28 cellular contexts compared by ENCODE assay signal in genomic region chr10:72058347-72058898, GRCh38. TPM values are rescaled to one million over a fixed set of nuclear protein-coding genes. Genes with fewer than 3 reads are reported as not detected.
DNase-seq lines count a peak whose midpoint lies in the region; ATAC-seq and TF ChIP-seq lines count a peak whose summit lies in the region.
"Had no signal": no experiment of that assay in that cellular context is flagged by ENCODE, and none has a peak within 500 bp of the region (broad histone marks: within the 10 kb centered on the region; RNA-seq: fewer than 3 reads in every experiment).

No MANE protein-coding gene starts in this region.

- POLR2A ChIA-PET in activated CD4-positive, alpha-beta memory T cell treated with anti-CD3 and anti-CD28 coated beads for 36 hours (lab: Charles Lee): no interaction called here
- POLR2A ChIA-PET in activated CD4-positive, alpha-beta memory T cell treated with anti-CD3 and anti-CD28 coated beads, Interleukin-2, amount 10 ng/mL, durations not matched to agents 7 days and 5 days (lab: Charles Lee): interaction anchor here (0.6 to 1.8 kb wide), 5 partner anchors 9 to 30 kb away, joined by 3 to 8 read pairs (median 5); partner anchors contain the start of gene SPOCK2
- POLR2A ChIA-PET in CD4-positive, alpha-beta T cell (lab: Charles Lee): interaction anchor here (1.0 to 7.3 kb wide), 5 partner anchors 10 to 31 kb away, joined by 3 to 43 read pairs (median 8); partner anchors contain the start of gene SPOCK2
- POLR2A ChIA-PET in activated naive CD8-positive, alpha-beta T cell treated with anti-CD3 and anti-CD28 coated beads, Interleukin-2, amount 10 ng/mL, durations not matched to agents 7 days and 5 days (lab: Charles Lee): no interaction called here

- no peaks in the 10 kb centered on the region for H3K36me3 ChIP-seq in hepatocyte (replicated peaks; ENCODE audit: insufficient read depth, low read depth)
- H3K36me3 ChIP-seq: brain microvascular endothelial cell, gastroesophageal sphincter, pancreas, tibial artery had no signal

- no peaks in the 10 kb centered on the region for H3K4me1 ChIP-seq in hepatocyte (ENCODE audit: insufficient read depth)
- H3K4me1 ChIP-seq: gastroesophageal sphincter, tibial artery had no signal

- WGBS in hepatocyte (ENCODE audit: low lambda C conversion rate, missing lambda C conversion rate): 91% methylated on average over 12 of the region's 12 CpGs

- no peaks in the 10 kb centered on the region for H4K20me1 ChIP-seq in hepatocyte (ENCODE audit: insufficient read depth, poor library complexity, severe bottlenecking)

- TF ChIP-seq CTCF in CD4-positive, alpha-beta T cell (IDR thresholded peaks at IDR 0.05): no peak
- no peak for TF ChIP-seq CTCF in hepatocyte (IDR thresholded peaks at IDR 0.05; ENCODE audit: poor library complexity)

- H3K9me3 Mint-ChIP-seq in activated CD4-positive, alpha-beta memory T cell treated with anti-CD3 and anti-CD28 coated beads for 36 hours: no peaks in the 10 kb centered on the region
- no peaks in the 10 kb centered on the region for H3K9me3 Mint-ChIP-seq in activated CD4-positive, alpha-beta memory T cell treated with anti-CD3 and anti-CD28 coated beads, Interleukin-2, amount 10 ng/mL, durations not matched to agents 7 days and 5 days
- H3K9me3 Mint-ChIP-seq in CD4-positive, alpha-beta T cell: no peaks in the 10 kb centered on the region
- no peaks in the 10 kb centered on the region for H3K9me3 Mint-ChIP-seq in activated naive CD8-positive, alpha-beta T cell treated with anti-CD3 and anti-CD28 coated beads, Interleukin-2, amount 10 ng/mL, durations not matched to agents 7 days and 5 days
- H3K9me3 Mint-ChIP-seq: activated T-cell treated with anti-CD3 and anti-CD28 coated beads, Interleukin-2, amount 50 U/mL, for 4 hours; neural crest cell had no signal

- no peak overlapping the region for H3K4me2 ChIP-seq in hepatocyte
- H3K4me2 ChIP-seq: SK-N-SH, smooth muscle cell had no signal

- peak overlapping the region; percentile 56 for H3K27ac Mint-ChIP-seq in activated CD4-positive, alpha-beta memory T cell treated with anti-CD3 and anti-CD28 coated beads for 36 hours
- no peak overlapping the region for H3K27ac Mint-ChIP-seq in activated CD4-positive, alpha-beta memory T cell treated with anti-CD3 and anti-CD28 coated beads, Interleukin-2, amount 10 ng/mL, durations not matched to agents 7 days and 5 days
- H3K27ac Mint-ChIP-seq in CD4-positive, alpha-beta T cell: peak overlapping the region; percentile 95
- peak overlapping the region; percentile 47 for H3K27ac Mint-ChIP-seq in activated naive CD8-positive, alpha-beta T cell treated with anti-CD3 and anti-CD28 coated beads, Interleukin-2, amount 10 ng/mL, durations not matched to agents 7 days and 5 days

- peak; percentile 1 for ATAC-seq in CD4-positive, alpha-beta T cell (ENCODE audit: poor library complexity)
- ATAC-seq in activated naive CD8-positive, alpha-beta T cell treated with anti-CD3 and anti-CD28 coated beads, Interleukin-2, amount 10 ng/mL, durations not matched to agents 7 days and 5 days (ENCODE audit: low read depth): no peak
- ATAC-seq in GM21576 (IDR thresholded peaks at IDR 0.05; ENCODE audit: unreplicated experiment): no peak
- ATAC-seq: gastroesophageal sphincter, PC-3 had no signal

- H3K36me3 Mint-ChIP-seq in activated CD4-positive, alpha-beta memory T cell treated with anti-CD3 and anti-CD28 coated beads for 36 hours: peaks cover 16% of the 10 kb centered on the region
- H3K36me3 Mint-ChIP-seq in activated CD4-positive, alpha-beta memory T cell treated with anti-CD3 and anti-CD28 coated beads, Interleukin-2, amount 10 ng/mL, durations not matched to agents 7 days and 5 days (ENCODE audit: low read depth): peaks cover 34% of the 10 kb centered on the region
- H3K36me3 Mint-ChIP-seq in CD4-positive, alpha-beta T cell (ENCODE audit: low read depth): peaks cover 50% of the 10 kb centered on the region
- H3K36me3 Mint-ChIP-seq in activated naive CD8-positive, alpha-beta T cell treated with anti-CD3 and anti-CD28 coated beads, Interleukin-2, amount 10 ng/mL, durations not matched to agents 7 days and 5 days: no peaks in the 10 kb centered on the region

- H3K79me2 ChIP-seq in hepatocyte: no peaks in the 10 kb centered on the region

- H3K9me3 ChIP-seq in CD4-positive, alpha-beta T cell (ENCODE audit: control insufficient read depth, low read length): no peaks in the 10 kb centered on the region
- no peaks in the 10 kb centered on the region for H3K9me3 ChIP-seq in hepatocyte (ENCODE audit: low read depth)
- H3K9me3 ChIP-seq: gastroesophageal sphincter, pancreas, SK-N-SH, tibial artery had no signal

- no peak overlapping the region for H3K4me3 ChIP-seq in hepatocyte
- H3K4me3 ChIP-seq: gastroesophageal sphincter, pancreas, smooth muscle cell, tibial artery had no signal

- DNase-seq in activated CD4-positive, alpha-beta memory T cell treated with anti-CD3 and anti-CD28 coated beads for 36 hours: no peak
- no peak for DNase-seq in activated CD4-positive, alpha-beta memory T cell treated with anti-CD3 and anti-CD28 coated beads, Interleukin-2, amount 10 ng/mL, durations not matched to agents 7 days and 5 days
- no peak for DNase-seq in CD4-positive, alpha-beta T cell
- DNase-seq in activated naive CD8-positive, alpha-beta T cell treated with anti-CD3 and anti-CD28 coated beads, Interleukin-2, amount 10 ng/mL, durations not matched to agents 7 days and 5 days: no peak
- no peak for DNase-seq in hepatocyte (ENCODE audit: low spot score)
- no peak for DNase-seq in D341Med (ENCODE audit: low spot score)
- DNase-seq in superior temporal gyrus (ENCODE audit: extremely low spot score): no peak
- DNase-seq: amniotic stem cell; DMS153; KG1; MM.1S; NCI-H1105 treated with DMSO at 0.1 percent for 48 hours; NCI-H1930; NCI-H2227 treated with DMSO at 0.1 percent for 48 hours; NCI-H526 treated with DMSO at 0.1 percent for 48 hours; PC-3; SK-N-SH; stimulated activated CD4-positive, alpha-beta T cell treated with anti-CD3 and anti-CD28 coated beads, Interleukin-1b, Interleukin-23, amount 100 ng/mL, for 48 hours; T-helper 2 cell; tibial artery had no signal

- H3K27me3 ChIP-seq in CD4-positive, alpha-beta T cell (ENCODE audit: control insufficient read depth, insufficient read depth, low read length): no peaks in the 10 kb centered on the region
- H3K27me3 ChIP-seq in hepatocyte: no peaks in the 10 kb centered on the region
- H3K27me3 ChIP-seq: brain microvascular endothelial cell, pancreas had no signal

- H3K9me2 ChIP-seq in hepatocyte (replicated peaks; ENCODE audit: insufficient read depth): no peaks in the 10 kb centered on the region
- H3K9me2 ChIP-seq: SK-N-SH had no signal

- H3K4me3 Mint-ChIP-seq in activated CD4-positive, alpha-beta memory T cell treated with anti-CD3 and anti-CD28 coated beads for 36 hours: no peak overlapping the region
- H3K4me3 Mint-ChIP-seq in activated CD4-positive, alpha-beta memory T cell treated with anti-CD3 and anti-CD28 coated beads, Interleukin-2, amount 10 ng/mL, durations not matched to agents 7 days and 5 days: no peak overlapping the region
- H3K4me3 Mint-ChIP-seq in CD4-positive, alpha-beta T cell: peak overlapping the region; percentile 79
- no peak overlapping the region for H3K4me3 Mint-ChIP-seq in activated naive CD8-positive, alpha-beta T cell treated with anti-CD3 and anti-CD28 coated beads, Interleukin-2, amount 10 ng/mL, durations not matched to agents 7 days and 5 days
- H3K4me3 Mint-ChIP-seq: activated T-cell treated with anti-CD3 and anti-CD28 coated beads, Interleukin-2, amount 50 U/mL, for 4 hours; neural crest cell had no signal

- peaks cover 29% of the 10 kb centered on the region for H3K4me1 Mint-ChIP-seq in activated CD4-positive, alpha-beta memory T cell treated with anti-CD3 and anti-CD28 coated beads for 36 hours (ENCODE audit: low read depth)
- H3K4me1 Mint-ChIP-seq in activated CD4-positive, alpha-beta memory T cell treated with anti-CD3 and anti-CD28 coated beads, Interleukin-2, amount 10 ng/mL, durations not matched to agents 7 days and 5 days: peaks cover 2% of the 10 kb centered on the region
- H3K4me1 Mint-ChIP-seq in CD4-positive, alpha-beta T cell (ENCODE audit: low read depth): peaks cover 44% of the 10 kb centered on the region
- peaks cover 5% of the 10 kb centered on the region for H3K4me1 Mint-ChIP-seq in activated naive CD8-positive, alpha-beta T cell treated with anti-CD3 and anti-CD28 coated beads, Interleukin-2, amount 10 ng/mL, durations not matched to agents 7 days and 5 days

- CTCF ChIA-PET in activated CD4-positive, alpha-beta memory T cell treated with anti-CD3 and anti-CD28 coated beads for 36 hours (lab: Charles Lee): interaction anchor here (1.0 to 2.8 kb wide), 2 partner anchors 10 to 282 kb away, joined by 4 to 18 read pairs; no protein-coding TSS in a partner anchor
- CTCF ChIA-PET in activated CD4-positive, alpha-beta memory T cell treated with anti-CD3 and anti-CD28 coated beads, Interleukin-2, amount 10 ng/mL, durations not matched to agents 7 days and 5 days (lab: Charles Lee): interaction anchor here (2.4 kb wide), 1 partner anchor 10 kb away, joined by 20 read pairs; no protein-coding TSS in a partner anchor
- CTCF ChIA-PET in CD4-positive, alpha-beta T cell (lab: Charles Lee): interaction anchor here (3.7 kb wide), 1 partner anchor 10 kb away, joined by 24 read pairs; no protein-coding TSS in a partner anchor

- intact Hi-C loops in activated CD4-positive, alpha-beta memory T cell treated with anti-CD3 and anti-CD28 coated beads for 36 hours (cut with micrococcal nuclease): no loop called here
- intact Hi-C loops in CD4-positive, alpha-beta T cell (cut with DNase I, micrococcal nuclease): no loop called here

- no peaks in the 10 kb centered on the region for H3K27me3 Mint-ChIP-seq in activated CD4-positive, alpha-beta memory T cell treated with anti-CD3 and anti-CD28 coated beads for 36 hours
- peaks cover 1% of the 10 kb centered on the region for H3K27me3 Mint-ChIP-seq in activated CD4-positive, alpha-beta memory T cell treated with anti-CD3 and anti-CD28 coated beads, Interleukin-2, amount 10 ng/mL, durations not matched to agents 7 days and 5 days
- peaks cover 25% of the 10 kb centered on the region for H3K27me3 Mint-ChIP-seq in CD4-positive, alpha-beta T cell
- no peaks in the 10 kb centered on the region for H3K27me3 Mint-ChIP-seq in activated naive CD8-positive, alpha-beta T cell treated with anti-CD3 and anti-CD28 coated beads, Interleukin-2, amount 10 ng/mL, durations not matched to agents 7 days and 5 days

- no peak overlapping the region for H2AFZ ChIP-seq in hepatocyte

- H3K27ac ChIP-seq in CD4-positive, alpha-beta T cell (ENCODE audit: low read depth, low read length): no peak overlapping the region
- H3K27ac ChIP-seq in hepatocyte: peak overlapping the region; percentile 2
- H3K27ac ChIP-seq: brain microvascular endothelial cell, gastroesophageal sphincter, HL-60, tibial artery had no signal

RNA-seq across cellular contexts. Expression of gene SPOCK2, which starts 29.9 kb away (rescaled TPM):
- total RNA-seq in activated CD4-positive, alpha-beta memory T cell treated with anti-CD3 and anti-CD28 coated beads for 36 hours: 100 to 1,000 TPM; 216 to 218 TPM
- total RNA-seq in activated CD4-positive, alpha-beta memory T cell treated with anti-CD3 and anti-CD28 coated beads, Interleukin-2, amount 10 ng/mL, durations not matched to agents 7 days and 5 days: 100 to 1,000 TPM; 418 to 420 TPM
- 100 to 1,000 TPM; 976 to 998 TPM for total RNA-seq in CD4-positive, alpha-beta T cell
- total RNA-seq in activated naive CD8-positive, alpha-beta T cell treated with anti-CD3 and anti-CD28 coated beads, Interleukin-2, amount 10 ng/mL, durations not matched to agents 7 days and 5 days: 100 to 1,000 TPM; 370 to 371 TPM
- total RNA-seq in hepatocyte: 3.0 and 3.2 TPM in 2 replicates
- polyA plus RNA-seq in hepatocyte: 3.1 and 5.2 TPM in 2 replicates
- polyA plus RNA-seq: smooth muscle cell had no signal

Comparison
In these comparisons a context has a peak if more than half of its experiments do, and no peak if none do; other contexts are left out.
1. POLR2A ChIA-PET loops: an anchor here in activated CD4-positive, alpha-beta memory T cell treated with anti-CD3 and anti-CD28 coated beads, Interleukin-2, amount 10 ng/mL, durations not matched to agents 7 days and 5 days (0.6 to 1.8 kb wide) and CD4-positive, alpha-beta T cell (1.0 to 7.3 kb wide); none called in activated CD4-positive, alpha-beta memory T cell treated with anti-CD3 and anti-CD28 coated beads for 36 hours and activated naive CD8-positive, alpha-beta T cell treated with anti-CD3 and anti-CD28 coated beads, Interleukin-2, amount 10 ng/mL, durations not matched to agents 7 days and 5 days.
2. RNA of gene SPOCK2, which starts 29.9 kb away (total RNA-seq): 976 to 998 TPM in CD4-positive, alpha-beta T cell, 418 to 420 TPM in activated CD4-positive, alpha-beta memory T cell treated with anti-CD3 and anti-CD28 coated beads, Interleukin-2, amount 10 ng/mL, durations not matched to agents 7 days and 5 days, 370 to 371 TPM in activated naive CD8-positive, alpha-beta T cell treated with anti-CD3 and anti-CD28 coated beads, Interleukin-2, amount 10 ng/mL, durations not matched to agents 7 days and 5 days and 216 to 218 TPM in activated CD4-positive, alpha-beta memory T cell treated with anti-CD3 and anti-CD28 coated beads for 36 hours; 3.0 to 3.2 TPM in hepatocyte; every median in the first group is over 10 times any median in the second.